ENCODE assay signal across 8 cellular contexts in genomic region chr9:130997925-130998595, GRCh38. TPM values are rescaled to one million over a fixed set of nuclear protein-coding genes. Genes with fewer than 3 reads are reported as not detected.
DNase-seq lines count a peak whose midpoint lies in the region; ATAC-seq and FAIRE-seq lines count a peak whose summit lies in the region.

No MANE protein-coding gene starts in this region.

- no peaks in the 10 kb centered on the region for H3K4me1 ChIP-seq in trophoblast cell (ENCODE audit: control insufficient read depth in 1 of 2, insufficient read depth in 2 of 2, low read length in 2 of 2)

- H3K23ac ChIP-seq in trophoblast cell (ENCODE audit: low read length) = no peak overlapping the region

- peaks cover 3% of the 10 kb centered on the region for H3K4me1 Mint-ChIP-seq in activated T-cell treated with anti-CD3 and anti-CD28 coated beads, Interleukin-2, amount 50 U/mL, for 24 hours (ENCODE audit: low read depth)

- no peaks in the 10 kb centered on the region for H3K79me2 ChIP-seq in trophoblast cell (ENCODE audit: control insufficient read depth, insufficient read depth, low read length, poor library complexity)

- H3K27me3 Mint-ChIP-seq in activated T-cell treated with anti-CD3 and anti-CD28 coated beads, Interleukin-2, amount 50 U/mL, for 24 hours = peaks cover 36% of the 10 kb centered on the region

- no peak overlapping the region for H2BK12ac ChIP-seq in trophoblast cell (ENCODE audit: low read length)

- no peak overlapping the region for H2AFZ ChIP-seq in trophoblast cell (ENCODE audit: insufficient read depth, low read length, poor library complexity)

- no peak overlapping the region for H3K4ac ChIP-seq in trophoblast cell (ENCODE audit: low read depth, low read length)

- no peaks in the 10 kb centered on the region for H3K27me3 ChIP-seq in trophoblast cell (ENCODE audit: insufficient read depth, low read length)

- H2AK5ac ChIP-seq in trophoblast cell (ENCODE audit: low read length) = no peak overlapping the region

- no peak for ATAC-seq in HG02610 (IDR thresholded peaks at IDR 0.05; ENCODE audit: unreplicated experiment)
- ATAC-seq in GM18858 (IDR thresholded peaks at IDR 0.05; ENCODE audit: unreplicated experiment) = no peak

- peak; percentile 95 for DNase-seq in AG20443 (ENCODE audit: low spot score)
- peak; percentile 51 for DNase-seq in GM18507 (ENCODE audit: extremely low spot score, insufficient read length, low read depth)
- DNase-seq in NCI-H526 treated with DMSO at 0.1 percent for 48 hours (lab: John Stamatoyannopoulos, UW) = peak; percentile 32
- DNase-seq in activated T-cell treated with anti-CD3 and anti-CD28 coated beads, Interleukin-2, amount 50 U/mL, for 24 hours = peak; percentile 49
- DNase-seq in foreskin melanocyte = peak; percentile 45
- peak; percentile 23 to 77 for DNase-seq in trophoblast cell

- H3K4me3 Mint-ChIP-seq in activated T-cell treated with anti-CD3 and anti-CD28 coated beads, Interleukin-2, amount 50 U/mL, for 24 hours = no peak overlapping the region

- no peak overlapping the region for H4K8ac ChIP-seq in trophoblast cell (ENCODE audit: low read depth, low read length)

- FAIRE-seq in GM18507 (lab: Jason Lieb, UNC) = no peak

- no peaks in the 10 kb centered on the region for H3K36me3 Mint-ChIP-seq in activated T-cell treated with anti-CD3 and anti-CD28 coated beads, Interleukin-2, amount 50 U/mL, for 24 hours (ENCODE audit: low read depth)

- no CpG with 5 or more reads among the region's 28 CpGs for WGBS in trophoblast cell (ENCODE audit: extremely low coverage, insufficient coverage, insufficient read length)

- no peak overlapping the region for H3K4me3 ChIP-seq in trophoblast cell (ENCODE audit: low read depth, low read length)

- no peak overlapping the region for H3K18ac ChIP-seq in trophoblast cell (ENCODE audit: low read length)

- H4K91ac ChIP-seq in trophoblast cell (ENCODE audit: low read depth, low read length) = no peak overlapping the region

- H3K14ac ChIP-seq in trophoblast cell (ENCODE audit: low read length) = no peak overlapping the region

- H3K9me3 ChIP-seq in trophoblast cell (ENCODE audit: insufficient read depth, low read depth, low read length) = no peaks in the 10 kb centered on the region

- no peaks in the 10 kb centered on the region for H3K9me3 Mint-ChIP-seq in activated T-cell treated with anti-CD3 and anti-CD28 coated beads, Interleukin-2, amount 50 U/mL, for 24 hours

- H3K27ac Mint-ChIP-seq in activated T-cell treated with anti-CD3 and anti-CD28 coated beads, Interleukin-2, amount 50 U/mL, for 24 hours = no peak overlapping the region

- no peaks in the 10 kb centered on the region for H3K36me3 ChIP-seq in trophoblast cell (ENCODE audit: control insufficient read depth in 1 of 2, insufficient read depth in 2 of 2, low read length in 2 of 2)

- H4K12ac ChIP-seq in trophoblast cell (ENCODE audit: low read depth, low read length) = no peak overlapping the region

- no peak overlapping the region for H3K4me2 ChIP-seq in trophoblast cell (ENCODE audit: low read length)

- no peak overlapping the region for H3K9ac ChIP-seq in trophoblast cell (ENCODE audit: low read length)

- no peak overlapping the region for H2BK120ac ChIP-seq in trophoblast cell (ENCODE audit: insufficient read depth, low read length, poor library complexity)

- no peak overlapping the region for H2BK5ac ChIP-seq in trophoblast cell (ENCODE audit: low read depth, low read length, poor library complexity)

- no peaks in the 10 kb centered on the region for H3K79me1 ChIP-seq in trophoblast cell (ENCODE audit: low read length)

- H3K27ac ChIP-seq in trophoblast cell (ENCODE audit: low read depth, low read length) = no peak overlapping the region

RNA-seq across cellular contexts. Expression of gene LAMC3, which starts 10.9 kb away (rescaled TPM):
- polyA plus RNA-seq in trophoblast cell (2013) = 0.17 and 0.25 TPM in 2 replicates

RNA-seq across cellular contexts. Expression of gene FIBCD1, which starts 59.0 kb away (rescaled TPM):
- polyA plus RNA-seq in trophoblast cell (2013) = 83.3 and 85.3 TPM in 2 replicates

Comparison
In these comparisons a context has a peak if more than half of its experiments do, and no peak if none do; other contexts are left out.
1. DNase-seq: peak in every context shown above with its lines; median percentile 95 in AG20443; 51 in GM18507; 50 in trophoblast cell; 49 in activated T-cell treated with anti-CD3 and anti-CD28 coated beads, Interleukin-2, amount 50 U/mL, for 24 hours; 45 in foreskin melanocyte; 32 in NCI-H526 treated with DMSO at 0.1 percent for 48 hours.